ENCODE assay signal across 18 cellular contexts in genomic region chr7:38781991-38782390, GRCh38.
DNase-seq lines count a peak whose midpoint lies in the region; ATAC-seq lines count a peak whose summit lies in the region.
"Had no signal": no experiment of that assay in that cellular context is flagged by ENCODE, and none has a peak within 500 bp of the region (broad histone marks: within the 10 kb centered on the region; RNA-seq: fewer than 3 reads in every experiment).

No MANE protein-coding gene starts in this region.

- H3K4me3 Mint-ChIP-seq in activated CD4-positive, alpha-beta memory T cell treated with anti-CD3 and anti-CD28 coated beads, Interleukin-2, amount 10 ng/mL, durations not matched to agents 7 days and 5 days: no peak overlapping the region
- H3K4me3 Mint-ChIP-seq: CD4-positive, alpha-beta T cell had no signal

- H3K9me3 Mint-ChIP-seq in activated CD4-positive, alpha-beta memory T cell treated with anti-CD3 and anti-CD28 coated beads, Interleukin-2, amount 10 ng/mL, durations not matched to agents 7 days and 5 days: no peaks in the 10 kb centered on the region
- H3K9me3 Mint-ChIP-seq: CD4-positive, alpha-beta T cell had no signal

- H3K4me1 Mint-ChIP-seq in activated CD4-positive, alpha-beta memory T cell treated with anti-CD3 and anti-CD28 coated beads, Interleukin-2, amount 10 ng/mL, durations not matched to agents 7 days and 5 days: no peaks in the 10 kb centered on the region

- peaks cover 5% of the 10 kb centered on the region for H3K36me3 Mint-ChIP-seq in activated CD4-positive, alpha-beta memory T cell treated with anti-CD3 and anti-CD28 coated beads, Interleukin-2, amount 10 ng/mL, durations not matched to agents 7 days and 5 days (ENCODE audit: low read depth)

- H3K4me1 ChIP-seq in HUES48 (ENCODE audit: control insufficient read depth, insufficient read depth, low read length) (peaks cover 8% of the 10 kb centered on the region; the same call in 1 of the 2 replicates), NT2/D1 (ENCODE audit: insufficient read depth, insufficient read length) (no peaks in the 10 kb centered on the region)

- no peak overlapping the region for H3K4me3 ChIP-seq in HUES48 (ENCODE audit: low read depth, low read length)
- no peak overlapping the region for H3K4me3 ChIP-seq in NT2/D1 (ENCODE audit: insufficient read length, low read depth)
- H3K4me3 ChIP-seq: SK-N-MC had no signal

- DNase-seq in COR-L47 (lab: John Stamatoyannopoulos, UW): peak; percentile 28
- peak; percentile 38 for DNase-seq in NT2/D1 (ENCODE audit: low read depth, low spot score)
- peak; percentile 29 for DNase-seq in iPS-NIHi11 (ENCODE audit: low spot score)
- no peak for DNase-seq in NCI-H1105 (lab: John Stamatoyannopoulos, UW)
- no peak for DNase-seq in activated CD4-positive, alpha-beta memory T cell treated with anti-CD3 and anti-CD28 coated beads, Interleukin-2, amount 10 ng/mL, durations not matched to agents 7 days and 5 days
- DNase-seq in HUDEP-2 (lab: John Stamatoyannopoulos, UW; ENCODE audit: unreplicated experiment in 76 of 76): no peak
- DNase-seq: CD4-positive, alpha-beta T cell; DMS153; GF-D8; NCI-H1436 treated with DMSO at 0.1 percent for 48 hours; NCI-H2081; NCI-H510A; NCI-H82; SHP77 had no signal

- ATAC-seq in HG02938 (IDR thresholded peaks at IDR 0.05; ENCODE audit: unreplicated experiment): no peak

- H3K36me3 ChIP-seq in HUES48 (ENCODE audit: control insufficient read depth, insufficient read depth, low read length) (no peaks in the 10 kb centered on the region), NT2/D1 (ENCODE audit: insufficient read depth, insufficient read length, low read length) (peaks cover under 1% of the 10 kb centered on the region)

- POLR2A ChIA-PET in activated CD4-positive, alpha-beta memory T cell treated with anti-CD3 and anti-CD28 coated beads, Interleukin-2, amount 10 ng/mL, durations not matched to agents 7 days and 5 days (lab: Charles Lee): no interaction called here

- H3K9me3 ChIP-seq in HUES48 (ENCODE audit: control insufficient read depth, insufficient read depth, low read length) (no peaks in the 10 kb centered on the region), NT2/D1 (ENCODE audit: insufficient read depth, low read length) (no peaks in the 10 kb centered on the region)

- H3K9ac ChIP-seq in HUES48 (ENCODE audit: low read depth, low read length) (no peak overlapping the region), NT2/D1 (ENCODE audit: insufficient read length, low read depth) (peak overlapping the region; percentile 18)
- H3K9ac ChIP-seq: KMS-11 had no signal

- no peak overlapping the region for H3K27ac Mint-ChIP-seq in activated CD4-positive, alpha-beta memory T cell treated with anti-CD3 and anti-CD28 coated beads, Interleukin-2, amount 10 ng/mL, durations not matched to agents 7 days and 5 days
- H3K27ac Mint-ChIP-seq: CD4-positive, alpha-beta T cell had no signal

- H3K27me3 Mint-ChIP-seq in activated CD4-positive, alpha-beta memory T cell treated with anti-CD3 and anti-CD28 coated beads, Interleukin-2, amount 10 ng/mL, durations not matched to agents 7 days and 5 days: no peaks in the 10 kb centered on the region
- H3K27me3 Mint-ChIP-seq: CD4-positive, alpha-beta T cell had no signal

- CTCF ChIA-PET in activated CD4-positive, alpha-beta memory T cell treated with anti-CD3 and anti-CD28 coated beads, Interleukin-2, amount 10 ng/mL, durations not matched to agents 7 days and 5 days (lab: Charles Lee): no interaction called here

- H3K27me3 ChIP-seq in HUES48 (ENCODE audit: control insufficient read depth, insufficient read depth, low read length) (no peaks in the 10 kb centered on the region), NT2/D1 (ENCODE audit: insufficient read depth, insufficient read length) (no peaks in the 10 kb centered on the region)

- peak overlapping the region; percentile 3 for H3K27ac ChIP-seq in HUES48 (ENCODE audit: low read depth, low read length)
- H3K27ac ChIP-seq: KMS-11, SK-N-MC had no signal

Comparison
In these comparisons a context has a peak if more than half of its experiments do, and no peak if none do; other contexts are left out.
1. DNase-seq: peak in COR-L47 (single experiment), NT2/D1 (single experiment) and iPS-NIHi11 (single experiment); none in NCI-H1105 (single experiment), activated CD4-positive, alpha-beta memory T cell treated with anti-CD3 and anti-CD28 coated beads, Interleukin-2, amount 10 ng/mL, durations not matched to agents 7 days and 5 days (single experiment) and HUDEP-2 (0 of 76).